Comparison of ENCODE assay signal across 8 cellular contexts in the genomic region with DNA sequence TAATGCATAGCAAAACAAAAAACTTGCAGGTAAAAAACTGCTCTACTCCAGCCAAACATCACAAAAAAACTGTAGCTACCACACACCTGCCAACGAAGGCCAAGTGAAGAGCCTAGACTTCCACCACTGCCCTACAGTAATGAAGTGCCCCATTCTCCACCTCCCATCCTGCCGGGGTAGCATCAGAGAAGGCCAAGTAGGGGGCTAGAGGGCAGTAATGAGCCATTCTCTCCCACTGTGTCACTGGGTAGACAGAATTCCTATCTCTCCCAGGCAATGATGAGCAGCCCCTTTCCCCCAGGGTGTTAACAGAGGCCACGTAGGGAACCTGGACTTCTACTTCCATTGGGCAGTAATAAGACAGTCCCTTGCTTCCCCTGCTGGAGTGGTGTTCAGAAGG. TPM values are rescaled to one million over a fixed set of nuclear protein-coding genes. Genes with fewer than 3 reads are reported as not detected.
A peak's percentile ranks its signal among the peaks of the same experiment; 100 is the strongest.
DNase-seq lines count a peak whose midpoint lies in the region; ATAC-seq and TF ChIP-seq lines count a peak whose summit lies in the region.

No MANE protein-coding gene starts in this region.

- intact Hi-C loops in left ventricle myocardium superior (cut with micrococcal nuclease), result no loop called here
- intact Hi-C loops in tibial artery (cut with DNase I; ENCODE audit: low total_unique reads), result no loop called here

- peaks cover 0 to 7% (median 0%) of the 10 kb centered on the region in 3 donors for H3K9me3 ChIP-seq in tibial artery

- ATAC-seq in left ventricle myocardium superior (peak; percentile 87), HG02571 (IDR thresholded peaks at IDR 0.05; ENCODE audit: unreplicated experiment) (no peak)

- peaks cover 18 to 35% (median 31%) of the 10 kb centered on the region in 3 donors for H3K36me3 ChIP-seq in tibial artery

- H3K27me3 ChIP-seq in tibial artery, result no peaks in the 10 kb centered on the region

- DNase-seq in activated effector memory CD4-positive, alpha-beta T cell treated with anti-CD3 and anti-CD28 coated beads, Interleukin-2, amount 50 U/mL, for 16 hours, result peak; percentile 68
- DNase-seq in activated effector memory CD4-positive, alpha-beta T cell treated with Interleukin-2 at 50 U/mL for 16 hours, result no peak
- DNase-seq in HT-29 (ENCODE audit: low spot score), result peak; percentile 48
- DNase-seq in UCSD-AML1 (lab: John Stamatoyannopoulos, UW; ENCODE audit: unreplicated experiment), result peak; percentile 29
- DNase-seq in left ventricle myocardium superior, result no peak
- no peak for DNase-seq in tibial artery
- DNase-seq in COR-L47 (lab: John Stamatoyannopoulos, UW), result no peak

- H3K4me1 ChIP-seq in tibial artery, result no peaks in the 10 kb centered on the region

- H3K4me3 ChIP-seq in tibial artery, result no peak overlapping the region

- TF ChIP-seq CTCF in tibial artery (IDR thresholded peaks at IDR 0.05), result peak; percentile 12 to 15

- H3K27ac ChIP-seq in tibial artery, result no peak overlapping the region

RNA-seq across cellular contexts. Expression of gene SEC22C, which starts 9.5 kb away (rescaled TPM):
- 12.3 and 12.6 TPM in 2 replicates for total RNA-seq in HT-29 (2014; rRNA removed; shearing (Covaris generic))
- 24.3 TPM for total RNA-seq in left ventricle myocardium superior

RNA-seq across cellular contexts. Expression of gene SS18L2, which starts 18.4 kb away (rescaled TPM):
- 17.7 and 18.4 TPM in 2 replicates for total RNA-seq in HT-29 (2014; rRNA removed; shearing (Covaris generic))
- total RNA-seq in left ventricle myocardium superior, result 9.7 TPM

RNA-seq across cellular contexts. Expression of gene NKTR, which starts 28.2 kb away (rescaled TPM):
- 20.0 and 21.8 TPM in 2 replicates for total RNA-seq in HT-29 (2014; rRNA removed; shearing (Covaris generic))
- total RNA-seq in left ventricle myocardium superior, result 23.6 TPM

Comparison
In these comparisons a context has a peak if more than half of its experiments do, and no peak if none do; other contexts are left out.
1. DNase-seq: peak in activated effector memory CD4-positive, alpha-beta T cell treated with anti-CD3 and anti-CD28 coated beads, Interleukin-2, amount 50 U/mL, for 16 hours (single experiment), HT-29 (single experiment) and UCSD-AML1 (single experiment); none in activated effector memory CD4-positive, alpha-beta T cell treated with Interleukin-2 at 50 U/mL for 16 hours (single experiment), left ventricle myocardium superior (single experiment), tibial artery (0 of 2) and COR-L47 (single experiment).